13 cellular contexts compared by ENCODE assay signal in genomic region chr4:2489841-2490552, GRCh38. TPM values are rescaled to one million over a fixed set of nuclear protein-coding genes. Genes with fewer than 3 reads are reported as not detected.
A peak's percentile ranks its signal among the peaks of the same experiment; 100 is the strongest.
DNase-seq lines count a peak whose midpoint lies in the region; ATAC-seq and TF ChIP-seq lines count a peak whose summit lies in the region.
"Had no signal": no experiment of that assay in that cellular context is flagged by ENCODE, and none has a peak within 500 bp of the region (broad histone marks: within the 10 kb centered on the region; RNA-seq: fewer than 3 reads in every experiment).

No MANE protein-coding gene starts in this region.

- no peak for TF ChIP-seq EP300 in stomach (IDR thresholded peaks at IDR 0.05)

- peaks cover 51% of the 10 kb centered on the region for H3K4me1 Mint-ChIP-seq in activated naive CD8-positive, alpha-beta T cell treated with anti-CD3 and anti-CD28 coated beads, Interleukin-2, amount 50 U/mL, for 24 hours
- peaks cover 6% of the 10 kb centered on the region for H3K4me1 Mint-ChIP-seq in mesothelial cell of epicardium

- peak overlapping the region; percentile 35 for H3K27ac Mint-ChIP-seq in activated naive CD8-positive, alpha-beta T cell treated with anti-CD3 and anti-CD28 coated beads, Interleukin-2, amount 50 U/mL, for 24 hours
- no peak overlapping the region for H3K27ac Mint-ChIP-seq in mesothelial cell of epicardium

- peak overlapping the region in 6 of 10 donors; percentile 7 to 62 (median 47) for H3K27ac ChIP-seq in heart right ventricle
- H3K27ac ChIP-seq in stomach, result peak overlapping the region; percentile 25 to 69 (median 32)
- H3K27ac ChIP-seq: pancreas, suprapubic skin had no signal

- H3K4me3 Mint-ChIP-seq in activated naive CD8-positive, alpha-beta T cell treated with anti-CD3 and anti-CD28 coated beads, Interleukin-2, amount 50 U/mL, for 24 hours, result no peak overlapping the region
- H3K4me3 Mint-ChIP-seq in mesothelial cell of epicardium, result no peak overlapping the region

- 66 to 78% methylated on average over 9 of the region's 9 CpGs for WGBS in heart right ventricle, 2 donors
- WGBS in stomach, 5 donors, result 73 to 79% (median 77%) methylated on average over 9 of the region's 9 CpGs

- H3K4me3 ChIP-seq in heart right ventricle, result no peak overlapping the region
- H3K4me3 ChIP-seq in fibroblast of the aortic adventitia (ENCODE audit: low read depth, low read length), result no peak overlapping the region
- H3K4me3 ChIP-seq in stomach, result no peak overlapping the region
- H3K4me3 ChIP-seq: left lung, pancreas, suprapubic skin had no signal

- DNase-seq in heart right ventricle (no peak), left cardiac atrium (no peak), fibroblast of the aortic adventitia (ENCODE audit: low read depth) (peak; percentile 65), stomach (no peak), mesothelial cell of epicardium (ENCODE audit: low spot score in 2 of 2, unreplicated experiment in 2 of 2) (no peak), NCI-H187 treated with DMSO at 0.1 percent for 48 hours (lab: John Stamatoyannopoulos, UW) (no peak)
- DNase-seq in activated naive CD8-positive, alpha-beta T cell treated with anti-CD3 and anti-CD28 coated beads, Interleukin-2, amount 50 U/mL, for 24 hours, result no peak
- DNase-seq: activated CD8-positive, alpha-beta memory T cell treated with anti-CD3 and anti-CD28 coated beads for 24 hours; left lung; NCI-H2081; pancreas had no signal

- no peaks in the 10 kb centered on the region for H3K9me3 Mint-ChIP-seq in activated naive CD8-positive, alpha-beta T cell treated with anti-CD3 and anti-CD28 coated beads, Interleukin-2, amount 50 U/mL, for 24 hours
- H3K9me3 Mint-ChIP-seq in mesothelial cell of epicardium, result no peaks in the 10 kb centered on the region

- H3K9me3 ChIP-seq in heart right ventricle, result no peaks in the 10 kb centered on the region
- no peaks in the 10 kb centered on the region for H3K9me3 ChIP-seq in stomach
- H3K9me3 ChIP-seq: left lung, pancreas, suprapubic skin had no signal

- no peaks in the 10 kb centered on the region for H3K27me3 Mint-ChIP-seq in activated naive CD8-positive, alpha-beta T cell treated with anti-CD3 and anti-CD28 coated beads, Interleukin-2, amount 50 U/mL, for 24 hours
- no peaks in the 10 kb centered on the region for H3K27me3 Mint-ChIP-seq in mesothelial cell of epicardium (ENCODE audit: low read depth)

- intact Hi-C loops in heart right ventricle (cut with DNase I), result no loop called here
- intact Hi-C loops in left cardiac atrium (cut with DNase I), result no loop called here
- intact Hi-C loops in stomach (cut with DNase I; ENCODE audit: low total_unique reads), result no loop called here

- peaks cover 52% of the 10 kb centered on the region for H3K36me3 Mint-ChIP-seq in activated naive CD8-positive, alpha-beta T cell treated with anti-CD3 and anti-CD28 coated beads, Interleukin-2, amount 50 U/mL, for 24 hours (ENCODE audit: low read depth)
- peaks cover 32% of the 10 kb centered on the region for H3K36me3 Mint-ChIP-seq in mesothelial cell of epicardium

- ATAC-seq in heart right ventricle (peak in 1 of 8 donors; percentile 28), left cardiac atrium (no peak), HG03175 (IDR thresholded peaks at IDR 0.05; ENCODE audit: unreplicated experiment) (no peak)
- no peak for ATAC-seq in activated naive CD8-positive, alpha-beta T cell treated with anti-CD3 and anti-CD28 coated beads, Interleukin-2, amount 50 U/mL, for 24 hours
- ATAC-seq: left lung, pancreas had no signal

- TF ChIP-seq CTCF in heart right ventricle (IDR thresholded peaks at IDR 0.05) (no peak), fibroblast of the aortic adventitia (IDR thresholded peaks at IDR 0.05; ENCODE audit: insufficient read depth, low read length) (no peak), stomach (IDR thresholded peaks at IDR 0.05) (no peak), mesothelial cell of epicardium (IDR thresholded peaks at IDR 0.05; ENCODE audit: unreplicated experiment) (no peak)

- H3K4me1 ChIP-seq in heart right ventricle (peaks cover 10 to 81% (median 65%) of the 10 kb centered on the region in 9 donors), stomach (peaks cover 44 to 87% (median 55%) of the 10 kb centered on the region in 4 donors)

- H3K27me3 ChIP-seq in heart right ventricle, result no peaks in the 10 kb centered on the region
- H3K27me3 ChIP-seq in stomach, result no peaks in the 10 kb centered on the region
- H3K27me3 ChIP-seq: left lung, pancreas, suprapubic skin had no signal

- H3K36me3 ChIP-seq in heart right ventricle (peaks cover 0 to 57% (median 11%) of the 10 kb centered on the region in 9 donors), stomach (peaks cover 29 to 61% (median 41%) of the 10 kb centered on the region in 4 donors)

- TF ChIP-seq POLR2A in stomach (IDR thresholded peaks at IDR 0.05), result no peak

RNA-seq across cellular contexts. Expression of gene RNF4, which starts 21.1 kb away (rescaled TPM):
- total RNA-seq in heart right ventricle (10 to 100 TPM; 27.4 to 42.1 (median 30.6) TPM), left cardiac atrium (10 to 100 TPM; 22.5 to 37.0 TPM), fibroblast of the aortic adventitia (ENCODE audit: low replicate concordance) (75.6 and 311 TPM in 2 replicates), stomach (10 to 100 TPM in 4 of 5 donors, 1 to 10 TPM in 1; 5.3 to 75.2 (median 42.9) TPM), mesothelial cell of epicardium (59.8 to 63.8 TPM (median 61.0 TPM) in 3 replicates)
- polyA plus RNA-seq in heart right ventricle (10 to 100 TPM; 13.4 to 19.3 TPM), stomach (10 to 100 TPM; 15.3 to 29.3 (median 28.8) TPM)

RNA-seq across cellular contexts. Expression of gene FAM193A, which starts 46.5 kb away (rescaled TPM):
- total RNA-seq in heart right ventricle (10 to 100 TPM; 12.6 to 20.6 (median 16.3) TPM), left cardiac atrium (10 to 100 TPM; 15.1 to 16.6 TPM), fibroblast of the aortic adventitia (ENCODE audit: low replicate concordance) (17.4 and 38.7 TPM in 2 replicates), stomach (100 to 1,000 TPM in 1 of 5 donors, 10 to 100 TPM in 4; 22.2 to 107 (median 37.9) TPM), mesothelial cell of epicardium (44.3 to 48.1 TPM (median 44.5 TPM) in 3 replicates)
- polyA plus RNA-seq in heart right ventricle (10 to 100 TPM in 1 of 2 donors, 1 to 10 TPM in 1; 7.5 to 14.3 TPM), stomach (1 to 10 TPM; 4.9 to 7.0 (median 7.0) TPM)
